8 cellular contexts compared by ENCODE assay signal in genomic region chr10:73096452-73097304, GRCh38. TPM values are rescaled to one million over a fixed set of nuclear protein-coding genes. Genes with fewer than 3 reads are reported as not detected.
DNase-seq lines count a peak whose midpoint lies in the region; ATAC-seq and TF ChIP-seq lines count a peak whose summit lies in the region.

Gene P4HA1, minus strand, starts transcription at chr10:73096866. Its CDS starts 21,983 bp downstream, at chr10:73074883.

- peaks cover 2% of the 10 kb centered on the region for H3K36me3 Mint-ChIP-seq in CD4-positive, CD25-positive, alpha-beta regulatory T cell
- H3K36me3 Mint-ChIP-seq in dendritic cell treated with granulocyte-macrophage colony-stimulating factor and Interleukin-4, amounts not matched to agents 40 ng/mL and 50 ng/mL, for 4 days (ENCODE audit: low read depth) = peaks cover 25% of the 10 kb centered on the region

- H3K4me1 Mint-ChIP-seq in CD4-positive, CD25-positive, alpha-beta regulatory T cell = peaks cover 24 to 44% (median 35%) of the 10 kb centered on the region in 4 donors
- peaks cover 17% of the 10 kb centered on the region for H3K4me1 Mint-ChIP-seq in dendritic cell treated with granulocyte-macrophage colony-stimulating factor and Interleukin-4, amounts not matched to agents 40 ng/mL and 50 ng/mL, for 4 days (ENCODE audit: low read depth)

- ATAC-seq in CD4-positive, CD25-positive, alpha-beta regulatory T cell (ENCODE audit: low read depth in 2 of 2) = peak; percentile 89
- peak; percentile 83 for ATAC-seq in GM19395 (IDR thresholded peaks at IDR 0.05; ENCODE audit: unreplicated experiment)
- ATAC-seq in HG03565 (IDR thresholded peaks at IDR 0.05; ENCODE audit: unreplicated experiment) = peak; percentile 79

- under 1% methylated on average over 75 of the region's 75 CpGs for WGBS in liver

- peak within 1 kb of the TSS; percentile 97 to 98 for H3K9ac ChIP-seq in liver (ENCODE audit: low read depth in 1 of 2, low read length in 2 of 2)

- intact Hi-C loops in dendritic cell treated with granulocyte-macrophage colony-stimulating factor and Interleukin-4, amounts not matched to agents 40 ng/mL and 50 ng/mL, for 4 days (cut with micrococcal nuclease) = loop anchor here (2.0 to 5.0 kb wide), 2 partner anchors 14 to 71 kb away; partner anchors contain the start of genes ECD, FAM149B1 and NUDT13

- TF ChIP-seq RAD21 in liver (IDR thresholded peaks at IDR 0.05) = peak; percentile 67 to 83

- peak within 1 kb of the TSS; percentile 95 for H3K27ac ChIP-seq in CD4-positive, CD25-positive, alpha-beta regulatory T cell (ENCODE audit: insufficient read depth, low read length, poor library complexity, severe bottlenecking)
- H3K27ac ChIP-seq in liver (ENCODE audit: low read depth in 1 of 2, low read length in 2 of 2) = peak within 1 kb of the TSS; percentile 98 to 100

- no peaks in the 10 kb centered on the region for H3K9me3 Mint-ChIP-seq in CD4-positive, CD25-positive, alpha-beta regulatory T cell
- H3K9me3 Mint-ChIP-seq in dendritic cell treated with granulocyte-macrophage colony-stimulating factor and Interleukin-4, amounts not matched to agents 40 ng/mL and 50 ng/mL, for 4 days = no peaks in the 10 kb centered on the region

- peaks cover 2% of the 10 kb centered on the region for H3K36me3 ChIP-seq in CD4-positive, CD25-positive, alpha-beta regulatory T cell (ENCODE audit: control insufficient read depth, insufficient read depth, low read length)
- peaks cover 0 to 2% (median 0%) of the 10 kb centered on the region in 4 donors for H3K36me3 ChIP-seq in liver (ENCODE audit: control insufficient read depth in 4 of 4, insufficient read depth in 3 of 4, low read depth in 1 of 4, low read length in 3 of 4)

- peak within 1 kb of the TSS; percentile 84 for H3K4me3 ChIP-seq in CD4-positive, CD25-positive, alpha-beta regulatory T cell (ENCODE audit: low read depth, low read length)
- peak within 1 kb of the TSS; percentile 81 to 94 (median 82) for H3K4me3 ChIP-seq in liver (ENCODE audit: low read depth in 1 of 3, low read length in 3 of 3)

- no peaks in the 10 kb centered on the region for H3K27me3 Mint-ChIP-seq in CD4-positive, CD25-positive, alpha-beta regulatory T cell
- no peaks in the 10 kb centered on the region for H3K27me3 Mint-ChIP-seq in dendritic cell treated with granulocyte-macrophage colony-stimulating factor and Interleukin-4, amounts not matched to agents 40 ng/mL and 50 ng/mL, for 4 days

- peak within 1 kb of the TSS; percentile 89 to 97 (median 97) for H3K27ac Mint-ChIP-seq in CD4-positive, CD25-positive, alpha-beta regulatory T cell
- peak within 1 kb of the TSS; percentile 95 for H3K27ac Mint-ChIP-seq in dendritic cell treated with granulocyte-macrophage colony-stimulating factor and Interleukin-4, amounts not matched to agents 40 ng/mL and 50 ng/mL, for 4 days

- H3K4me3 Mint-ChIP-seq in CD4-positive, CD25-positive, alpha-beta regulatory T cell = peak within 1 kb of the TSS; percentile 90 to 99 (median 95)
- H3K4me3 Mint-ChIP-seq in dendritic cell treated with granulocyte-macrophage colony-stimulating factor and Interleukin-4, amounts not matched to agents 40 ng/mL and 50 ng/mL, for 4 days = peak within 1 kb of the TSS; percentile 92

- no peaks in the 10 kb centered on the region for H3K27me3 ChIP-seq in CD4-positive, CD25-positive, alpha-beta regulatory T cell (ENCODE audit: control insufficient read depth, insufficient read depth, low read length)
- H3K27me3 ChIP-seq in liver (ENCODE audit: control insufficient read depth in 4 of 4, insufficient read depth in 4 of 4, low read length in 3 of 4) = no peaks in the 10 kb centered on the region

- H3K4me1 ChIP-seq in CD4-positive, CD25-positive, alpha-beta regulatory T cell (ENCODE audit: control insufficient read depth, insufficient read depth, low read length, poor library complexity, severe bottlenecking) = peaks cover 22% of the 10 kb centered on the region
- peaks cover 0 to 15% (median 3%) of the 10 kb centered on the region in 4 donors for H3K4me1 ChIP-seq in liver (ENCODE audit: control insufficient read depth in 4 of 4, insufficient read depth in 4 of 4, low read length in 3 of 4)

- no peaks in the 10 kb centered on the region for H3K9me3 ChIP-seq in CD4-positive, CD25-positive, alpha-beta regulatory T cell (ENCODE audit: control insufficient read depth in 2 of 2, low read length in 2 of 2)
- H3K9me3 ChIP-seq in liver (ENCODE audit: control insufficient read depth in 4 of 4, low read length in 3 of 4) = no peaks in the 10 kb centered on the region

- DNase-seq in CD4-positive, CD25-positive, alpha-beta regulatory T cell = peak; percentile 94 to 98 (median 98)
- peak; percentile 84 for DNase-seq in NCI-H748 treated with DMSO at 0.1 percent for 48 hours (lab: John Stamatoyannopoulos, UW)
- peak; percentile 97 to 98 for DNase-seq in activated CD4-positive, alpha-beta T cell treated with anti-CD3 and anti-CD28 coated beads, Interleukin-2, amount 50 U/mL, for 24 hours (ENCODE audit: low read depth in 1 of 2, low spot score in 1 of 2)
- DNase-seq in stimulated activated CD4-positive, alpha-beta T cell treated with anti-CD3 and anti-CD28 coated beads, Interleukin-4, amount 100 ng/mL, for 24 hours = peak; percentile 98

- TF ChIP-seq CTCF in liver (IDR thresholded peaks at IDR 0.05; ENCODE audit: low read depth, low read length, missing input control) = peak; percentile 42

TF ChIP-seq in liver, 16 proteins besides CTCF, POLR2A, EP300 and RAD21:
- TF ChIP-seq FOXA2 (IDR thresholded peaks at IDR 0.05) = peak; percentile 53
- TF ChIP-seq ZBTB33 (IDR thresholded peaks at IDR 0.05) = no peak
- TF ChIP-seq RXRA (IDR thresholded peaks at IDR 0.05) = peak; percentile 45 to 53
- TF ChIP-seq MAX (IDR thresholded peaks at IDR 0.05) = peak; percentile 8
- TF ChIP-seq HNF4A (conservative IDR thresholded peaks at IDR 0.05) = no peak
- peak; percentile 99 for TF ChIP-seq TAF1 (conservative IDR thresholded peaks at IDR 0.05)
- TF ChIP-seq SP1 (IDR thresholded peaks at IDR 0.05) = peak; percentile 52
- TF ChIP-seq FOXA1 (IDR thresholded peaks at IDR 0.05) = peak; percentile 68
- peak in 1 of 2 donors; percentile 41 for TF ChIP-seq GABPA (IDR thresholded peaks at IDR 0.05 in 1 of 2, conservative IDR thresholded peaks at IDR 0.05 in 1 of 2)
- no peak for TF ChIP-seq ATF3 (IDR thresholded peaks at IDR 0.05)
- TF ChIP-seq HNF4G (IDR thresholded peaks at IDR 0.05) = no peak
- TF ChIP-seq JUND (IDR thresholded peaks at IDR 0.05) = peak in 1 of 2 donors; percentile 27
- TF ChIP-seq EGR1 (IDR thresholded peaks at IDR 0.05; ENCODE audit: low read depth in 2 of 2) = no peak
- TF ChIP-seq YY1 (IDR thresholded peaks at IDR 0.05) = peak; percentile 81
- peak; percentile 96 for TF ChIP-seq REST (IDR thresholded peaks at IDR 0.05)
- peak; percentile 19 for TF ChIP-seq NR2F2 (IDR thresholded peaks at IDR 0.05)

RNA-seq across cellular contexts. Expression of gene P4HA1, which starts in this region (rescaled TPM):
- total RNA-seq in CD4-positive, CD25-positive, alpha-beta regulatory T cell = 16.7 TPM
- 10 to 100 TPM; 17.9 to 27.2 (median 19.7) TPM for polyA plus RNA-seq in CD4-positive, CD25-positive, alpha-beta regulatory T cell
- 10 to 100 TPM; 26.3 to 63.7 TPM for total RNA-seq in liver
- 10 to 100 TPM in 1 of 2 donors, 1 to 10 TPM in 1; 6.1 to 21.1 TPM for polyA plus RNA-seq in liver

Comparison
In these comparisons a context has a peak if more than half of its experiments do, and no peak if none do; other contexts are left out.
1. Peak in every context shown above with its lines: DNase-seq, ATAC-seq, H3K4me3 ChIP-seq and H3K27ac ChIP-seq.